1 cellular context compared by ENCODE assay signal in the genomic region with DNA sequence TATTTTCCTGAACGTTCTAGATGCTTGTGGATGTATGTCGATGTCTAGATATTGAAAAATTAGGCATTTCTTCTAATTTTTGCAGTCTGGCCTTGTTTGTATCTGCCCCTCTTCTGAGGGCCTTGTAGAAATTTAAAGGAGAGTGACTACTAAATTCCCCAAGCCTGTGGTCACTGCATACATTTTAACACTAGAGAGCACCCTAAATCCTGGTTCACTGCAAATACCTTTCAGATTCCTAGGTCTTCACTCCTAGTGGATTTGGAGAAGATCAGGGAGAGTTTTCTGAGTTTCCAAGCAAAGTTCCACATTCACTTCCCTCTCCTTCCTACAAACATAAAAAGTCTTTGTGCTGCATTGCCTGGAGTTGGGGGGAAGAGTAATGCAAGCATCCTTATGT.
TF ChIP-seq lines count a peak whose summit lies in the region.

No MANE protein-coding gene starts in this region.

TF ChIP-seq in GM23338, 12 proteins besides CTCF, POLR2A, EP300 and RAD21 (continued from another document):
- TF ChIP-seq, protein P1, sequence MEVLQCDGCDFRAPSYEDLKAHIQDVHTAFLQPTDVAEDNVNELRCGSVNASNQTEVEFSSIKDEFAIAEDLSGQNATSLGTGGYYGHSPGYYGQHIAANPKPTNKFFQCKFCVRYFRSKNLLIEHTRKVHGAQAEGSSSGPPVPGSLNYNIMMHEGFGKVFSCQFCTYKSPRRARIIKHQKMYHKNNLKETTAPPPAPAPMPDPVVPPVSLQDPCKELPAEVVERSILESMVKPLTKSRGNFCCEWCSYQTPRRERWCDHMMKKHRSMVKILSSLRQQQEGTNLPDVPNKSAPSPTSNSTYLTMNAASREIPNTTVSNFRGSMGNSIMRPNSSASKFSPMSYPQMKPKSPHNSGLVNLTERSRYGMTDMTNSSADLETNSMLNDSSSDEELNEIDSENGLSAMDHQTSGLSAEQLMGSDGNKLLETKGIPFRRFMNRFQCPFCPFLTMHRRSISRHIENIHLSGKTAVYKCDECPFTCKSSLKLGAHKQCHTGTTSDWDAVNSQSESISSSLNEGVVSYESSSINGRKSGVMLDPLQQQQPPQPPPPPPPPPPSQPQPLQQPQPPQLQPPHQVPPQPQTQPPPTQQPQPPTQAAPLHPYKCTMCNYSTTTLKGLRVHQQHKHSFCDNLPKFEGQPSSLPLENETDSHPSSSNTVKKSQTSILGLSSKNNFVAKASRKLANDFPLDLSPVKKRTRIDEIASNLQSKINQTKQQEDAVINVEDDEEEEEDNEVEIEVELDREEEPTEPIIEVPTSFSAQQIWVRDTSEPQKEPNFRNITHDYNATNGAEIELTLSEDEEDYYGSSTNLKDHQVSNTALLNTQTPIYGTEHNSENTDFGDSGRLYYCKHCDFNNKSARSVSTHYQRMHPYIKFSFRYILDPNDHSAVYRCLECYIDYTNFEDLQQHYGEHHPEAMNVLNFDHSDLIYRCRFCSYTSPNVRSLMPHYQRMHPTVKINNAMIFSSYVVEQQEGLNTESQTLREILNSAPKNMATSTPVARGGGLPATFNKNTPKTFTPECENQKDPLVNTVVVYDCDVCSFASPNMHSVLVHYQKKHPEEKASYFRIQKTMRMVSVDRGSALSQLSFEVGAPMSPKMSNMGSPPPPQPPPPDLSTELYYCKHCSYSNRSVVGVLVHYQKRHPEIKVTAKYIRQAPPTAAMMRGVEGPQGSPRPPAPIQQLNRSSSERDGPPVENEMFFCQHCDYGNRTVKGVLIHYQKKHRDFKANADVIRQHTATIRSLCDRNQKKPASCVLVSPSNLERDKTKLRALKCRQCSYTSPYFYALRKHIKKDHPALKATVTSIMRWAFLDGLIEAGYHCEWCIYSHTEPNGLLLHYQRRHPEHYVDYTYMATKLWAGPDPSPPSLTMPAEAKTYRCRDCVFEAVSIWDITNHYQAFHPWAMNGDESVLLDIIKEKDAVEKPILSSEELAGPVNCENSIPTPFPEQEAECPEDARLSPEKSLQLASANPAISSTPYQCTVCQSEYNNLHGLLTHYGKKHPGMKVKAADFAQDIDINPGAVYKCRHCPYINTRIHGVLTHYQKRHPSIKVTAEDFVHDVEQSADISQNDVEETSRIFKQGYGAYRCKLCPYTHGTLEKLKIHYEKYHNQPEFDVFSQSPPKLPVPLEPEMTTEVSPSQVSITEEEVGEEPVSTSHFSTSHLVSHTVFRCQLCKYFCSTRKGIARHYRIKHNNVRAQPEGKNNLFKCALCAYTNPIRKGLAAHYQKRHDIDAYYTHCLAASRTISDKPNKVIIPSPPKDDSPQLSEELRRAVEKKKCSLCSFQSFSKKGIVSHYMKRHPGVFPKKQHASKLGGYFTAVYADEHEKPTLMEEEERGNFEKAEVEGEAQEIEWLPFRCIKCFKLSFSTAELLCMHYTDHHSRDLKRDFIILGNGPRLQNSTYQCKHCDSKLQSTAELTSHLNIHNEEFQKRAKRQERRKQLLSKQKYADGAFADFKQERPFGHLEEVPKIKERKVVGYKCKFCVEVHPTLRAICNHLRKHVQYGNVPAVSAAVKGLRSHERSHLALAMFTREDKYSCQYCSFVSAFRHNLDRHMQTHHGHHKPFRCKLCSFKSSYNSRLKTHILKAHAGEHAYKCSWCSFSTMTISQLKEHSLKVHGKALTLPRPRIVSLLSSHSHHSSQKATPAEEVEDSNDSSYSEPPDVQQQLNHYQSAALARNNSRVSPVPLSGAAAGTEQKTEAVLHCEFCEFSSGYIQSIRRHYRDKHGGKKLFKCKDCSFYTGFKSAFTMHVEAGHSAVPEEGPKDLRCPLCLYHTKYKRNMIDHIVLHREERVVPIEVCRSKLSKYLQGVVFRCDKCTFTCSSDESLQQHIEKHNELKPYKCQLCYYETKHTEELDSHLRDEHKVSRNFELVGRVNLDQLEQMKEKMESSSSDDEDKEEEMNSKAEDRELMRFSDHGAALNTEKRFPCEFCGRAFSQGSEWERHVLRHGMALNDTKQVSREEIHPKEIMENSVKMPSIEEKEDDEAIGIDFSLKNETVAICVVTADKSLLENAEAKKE (CRISPR knock-in tag; IDR thresholded peaks at IDR 0.05), result no peak
- no peak for TF ChIP-seq NANOG (IDR thresholded peaks at IDR 0.05; ENCODE audit: borderline replicate concordance)
- TF ChIP-seq EZH2phosphoT487 (IDR thresholded peaks at IDR 0.05; ENCODE audit: unreplicated experiment), result no peak
- TF ChIP-seq POLR2AphosphoS5 (IDR thresholded peaks at IDR 0.05; ENCODE audit: low read depth), result no peak
- TF ChIP-seq ZNF114 (CRISPR knock-in tag; IDR thresholded peaks at IDR 0.05), result no peak
TF ChIP-seq in GM23338: peak in this region for 0.
